1 cellular context compared by ENCODE assay signal in the genomic region with DNA sequence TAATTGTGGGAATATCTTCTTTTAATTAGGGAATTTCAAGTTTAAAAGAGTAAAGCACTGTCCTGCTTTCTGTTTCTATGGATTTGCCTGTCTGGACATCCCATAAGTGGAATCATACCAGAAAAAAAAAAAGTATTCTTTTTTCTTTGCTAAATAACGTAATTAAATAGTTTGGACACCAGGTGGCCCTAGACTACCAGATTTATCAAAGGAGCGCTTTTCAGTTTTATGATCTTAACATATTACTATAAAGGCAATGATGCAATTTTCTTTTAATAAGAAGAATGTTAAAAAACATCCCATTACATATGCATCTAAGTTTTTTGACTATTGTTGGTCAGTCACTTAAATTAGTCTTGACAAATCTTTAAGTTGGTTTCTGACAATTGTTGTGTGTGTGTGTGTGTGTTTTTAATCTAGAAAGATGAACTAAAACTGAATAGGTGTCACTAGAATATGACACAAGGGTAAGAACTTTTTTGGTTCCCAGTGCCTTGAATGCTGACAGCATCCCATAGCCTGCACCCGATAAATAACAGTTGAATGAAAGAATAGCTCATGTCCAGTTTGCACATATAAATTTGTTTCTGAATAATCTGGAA.
TF ChIP-seq lines count a peak whose summit lies in the region.

No MANE protein-coding gene starts in this region.

TF ChIP-seq in HEK293, 187 proteins besides CTCF, POLR2A, EP300 and RAD21 (continued from another document):
- TF ChIP-seq, protein P1, sequence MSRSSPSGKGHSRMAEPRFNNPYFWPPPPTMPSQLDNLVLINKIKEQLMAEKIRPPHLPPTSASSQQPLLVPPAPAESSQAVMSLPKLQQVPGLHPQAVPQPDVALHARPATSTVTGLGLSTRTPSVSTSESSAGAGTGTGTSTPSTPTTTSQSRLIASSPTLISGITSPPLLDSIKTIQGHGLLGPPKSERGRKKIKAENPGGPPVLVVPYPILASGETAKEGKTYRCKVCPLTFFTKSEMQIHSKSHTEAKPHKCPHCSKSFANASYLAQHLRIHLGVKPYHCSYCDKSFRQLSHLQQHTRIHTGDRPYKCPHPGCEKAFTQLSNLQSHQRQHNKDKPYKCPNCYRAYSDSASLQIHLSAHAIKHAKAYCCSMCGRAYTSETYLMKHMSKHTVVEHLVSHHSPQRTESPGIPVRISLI (tag by site-specific recombination; IDR thresholded peaks at IDR 0.05) = peak; percentile 88
